ENCODE assay signal across 8 cellular contexts in genomic region chr1:203629509-203630082, GRCh38. TPM values are rescaled to one million over a fixed set of nuclear protein-coding genes. Genes with fewer than 3 reads are reported as not detected.
DNase-seq lines count a peak whose midpoint lies in the region; ATAC-seq and TF ChIP-seq lines count a peak whose summit lies in the region.

No MANE protein-coding gene starts in this region.

- TF ChIP-seq CTCF in MM.1S (IDR thresholded peaks at IDR 0.05; ENCODE audit: low read length): no peak
- TF ChIP-seq CTCF in fibroblast of villous mesenchyme (IDR thresholded peaks at IDR 0.05; ENCODE audit: insufficient read depth, low read depth, low read length): no peak
- TF ChIP-seq CTCF in nephron progenitor cell (IDR thresholded peaks at IDR 0.05): no peak
- TF ChIP-seq CTCF in tibial artery (IDR thresholded peaks at IDR 0.05): no peak

- no peaks in the 10 kb centered on the region for H3K9me3 ChIP-seq in BLaER1 treated with 17β-estradiol and CSF1 and Interleukin-3, amounts not matched to agents 10 nM and 100 nM (replicated peaks in 1 of 11)
- H3K9me3 ChIP-seq in MM.1S (replicated peaks; ENCODE audit: insufficient read depth, low read length) (no peaks in the 10 kb centered on the region), tibial artery (no peaks in the 10 kb centered on the region)

- 0 out of 2 replicates have a peak, but pooled peaks cover 4% of the 10 kb centered on the region for H3K79me2 ChIP-seq in MM.1S (ENCODE audit: low read length)

- peak overlapping the region; percentile 80 to 90 (median 86) for H3K9ac ChIP-seq in BLaER1 treated with 17β-estradiol and CSF1 and Interleukin-3, amounts not matched to agents 10 nM and 100 nM
- H3K9ac ChIP-seq in MM.1S (ENCODE audit: low read length): peak overlapping the region; percentile 56; the same call in 1 of the 2 replicates

- H3K4me2 ChIP-seq in BLaER1 treated with 17β-estradiol and CSF1 and Interleukin-3, amounts not matched to agents 10 nM and 100 nM: peak overlapping the region; percentile 95 to 100 (median 99)
- peak overlapping the region; percentile 90 for H3K4me2 ChIP-seq in MM.1S (ENCODE audit: low read depth, low read length)

- H3K4me3 ChIP-seq in BLaER1 treated with 17β-estradiol and CSF1 and Interleukin-3, amounts not matched to agents 10 nM and 100 nM: peak overlapping the region; percentile 68 to 88 (median 80)
- H3K4me3 ChIP-seq in MM.1S (ENCODE audit: low read length) (peak overlapping the region; percentile 64), fibroblast of villous mesenchyme (ENCODE audit: low read depth, low read length) (peak overlapping the region; percentile 77), tibial artery (peak overlapping the region; percentile 61 to 67)

- DNase-seq in MM.1S: no peak
- peak; percentile 35 for DNase-seq in activated T-helper 1 cell treated with Interleukin-2 at 50 U/mL for 16 hours (ENCODE audit: low read depth)
- DNase-seq in fibroblast of villous mesenchyme (ENCODE audit: low read depth): peak; percentile 74
- peak; percentile 82 for DNase-seq in nephron progenitor cell
- DNase-seq in tibial artery: peak; percentile 83 to 85

- intact Hi-C loops in tibial artery (cut with DNase I; ENCODE audit: low total_unique reads): loop anchor here (2.0 kb wide), 1 partner anchor 63 kb away; no protein-coding TSS in a partner anchor

- H2AFZ ChIP-seq in MM.1S (ENCODE audit: low read length): peak overlapping the region; percentile 75

- peaks cover 24% of the 10 kb centered on the region for H3F3A ChIP-seq in MM.1S (ENCODE audit: insufficient read depth, low read length)

- peak overlapping the region; percentile 38 to 97 (median 90); a peak in 21 of 22 replicates for H3K27ac ChIP-seq in BLaER1 treated with 17β-estradiol and CSF1 and Interleukin-3, amounts not matched to agents 10 nM and 100 nM
- H3K27ac ChIP-seq in MM.1S (ENCODE audit: low read length) (no peak overlapping the region), tibial artery (peak overlapping the region; percentile 85 to 86)

- H3K4me1 ChIP-seq in BLaER1 treated with 17β-estradiol and CSF1 and Interleukin-3, amounts not matched to agents 10 nM and 100 nM: peaks cover 35 to 65% (median 52%) of the 10 kb centered on the region in 10 experiments
- H3K4me1 ChIP-seq in MM.1S (ENCODE audit: low read length): peaks cover 30% of the 10 kb centered on the region
- H3K4me1 ChIP-seq in tibial artery: peaks cover 0 to 49% (median 29%) of the 10 kb centered on the region in 4 donors

- H3K27ac Mint-ChIP-seq in nephron progenitor cell: no peak overlapping the region

- H3K9me3 Mint-ChIP-seq in nephron progenitor cell: no peaks in the 10 kb centered on the region

- H3K4me1 Mint-ChIP-seq in nephron progenitor cell: peaks cover 63% of the 10 kb centered on the region

- peaks cover 6 to 48% (median 20%) of the 10 kb centered on the region in 11 experiments; a peak in 13 of 22 replicates for H4K20me1 ChIP-seq in BLaER1 treated with 17β-estradiol and CSF1 and Interleukin-3, amounts not matched to agents 10 nM and 100 nM
- no peaks in the 10 kb centered on the region for H4K20me1 ChIP-seq in MM.1S (ENCODE audit: insufficient read depth, low read length)

- ATAC-seq in GM21576 (IDR thresholded peaks at IDR 0.05; ENCODE audit: unreplicated experiment) (no peak), GM18867 (IDR thresholded peaks at IDR 0.05; ENCODE audit: unreplicated experiment) (no peak)

- H3K27me3 Mint-ChIP-seq in nephron progenitor cell (ENCODE audit: low read depth, poor library complexity): peaks cover 15% of the 10 kb centered on the region

- H3K9me2 ChIP-seq in MM.1S (replicated peaks; ENCODE audit: insufficient read depth, low read length): no peaks in the 10 kb centered on the region

- peak overlapping the region; percentile 93 for H3K4me3 Mint-ChIP-seq in nephron progenitor cell

- H3K36me3 Mint-ChIP-seq in nephron progenitor cell (ENCODE audit: low read depth): peaks cover 11% of the 10 kb centered on the region

- no peaks in the 10 kb centered on the region for H3K27me3 ChIP-seq in BLaER1 treated with 17β-estradiol and CSF1 and Interleukin-3, amounts not matched to agents 10 nM and 100 nM
- H3K27me3 ChIP-seq in MM.1S (replicated peaks; ENCODE audit: insufficient read depth, low read length) (no peaks in the 10 kb centered on the region), tibial artery (no peaks in the 10 kb centered on the region)

- peaks cover 4 to 33% (median 15%) of the 10 kb centered on the region in 11 experiments; a peak in 15 of 22 replicates for H3K36me3 ChIP-seq in BLaER1 treated with 17β-estradiol and CSF1 and Interleukin-3, amounts not matched to agents 10 nM and 100 nM
- H3K36me3 ChIP-seq in MM.1S (replicated peaks; ENCODE audit: insufficient read depth, low read length) (no peaks in the 10 kb centered on the region), tibial artery (no peaks in the 10 kb centered on the region)

RNA-seq across cellular contexts. Expression of gene ATP2B4, which starts 3.0 kb away (rescaled TPM):
- 135 and 214 TPM in 2 replicates for total RNA-seq in fibroblast of villous mesenchyme
